Comparison of ENCODE assay signal across 34 cellular contexts in genomic region chr2:21102356-21102755, GRCh38. TPM values are rescaled to one million over a fixed set of nuclear protein-coding genes. Genes with fewer than 3 reads are reported as not detected.
"Had no signal": no experiment of that assay in that cellular context is flagged by ENCODE, and none has a peak within 500 bp of the region (broad histone marks: within the 10 kb centered on the region; RNA-seq: fewer than 3 reads in every experiment).

No MANE protein-coding gene starts in this region.

- H3K4me1 Mint-ChIP-seq: activated CD4-positive, alpha-beta T cell treated with anti-CD3 and anti-CD28 coated beads for 36 hours; activated CD4-positive, alpha-beta T cell treated with anti-CD3 and anti-CD28 coated beads, Interleukin-2, amount 10 ng/mL, durations not matched to agents 7 days and 5 days; activated naive CD4-positive, alpha-beta T cell treated with anti-CD3 and anti-CD28 coated beads, Interleukin-2, amount 10 ng/mL, durations not matched to agents 7 days and 5 days; activated naive CD8-positive, alpha-beta T cell treated with anti-CD3 and anti-CD28 coated beads, Interleukin-2, amount 50 U/mL, for 24 hours; brain had no signal

- H3K4me1 ChIP-seq: SJSA1 had no signal

- H3K4me2 ChIP-seq: SK-N-SH had no signal

- H3K9ac ChIP-seq: SK-N-SH had no signal

- H3K27me3 ChIP-seq: Peyer's patch, SJSA1 had no signal

- DNase-seq: activated CD4-positive, alpha-beta T cell treated with anti-CD3 and anti-CD28 coated beads for 36 hours; activated CD4-positive, alpha-beta T cell treated with anti-CD3 and anti-CD28 coated beads, Interleukin-2, amount 10 ng/mL, durations not matched to agents 7 days and 5 days; activated CD4-positive, alpha-beta T cell treated with anti-CD3 and anti-CD28 coated beads, Interleukin-2, amount 50 U/mL, for 48 hours; activated CD8-positive, alpha-beta T cell treated with anti-CD3 and anti-CD28 coated beads, Interleukin-2, amount 10 ng/mL, durations not matched to agents 7 days and 5 days; activated effector memory CD4-positive, alpha-beta T cell treated with Interleukin-2 at 50 U/mL for 16 hours; activated naive CD4-positive, alpha-beta T cell treated with anti-CD3 and anti-CD28 coated beads, Interleukin-2, amount 10 ng/mL, durations not matched to agents 7 days and 5 days; activated naive CD8-positive, alpha-beta T cell treated with anti-CD3 and anti-CD28 coated beads, Interleukin-2, amount 50 U/mL, for 24 hours; activated T-cell treated with anti-CD3 and anti-CD28 coated beads, Interleukin-2, amount 50 U/mL, for 24 hours; anterior cingulate cortex; caudate nucleus; cerebellar nuclear complex; NCI-H1092; NCI-H1417 treated with DMSO at 0.1 percent for 48 hours; NCI-H1930; NCI-H2081 treated with DMSO at 0.1 percent for 48 hours; NCI-H226; NCI-H446 treated with DMSO at 0.1 percent for 48 hours; NCI-H524; NK-92 treated with Interleukin-12 subunit alpha and Interleukin-12 subunit beta, amount 100 ng/mL, for 24 hours; PC-3; Peyer's patch; RPMI8226; SHP77 treated with DMSO at 0.1 percent for 48 hours; SK-N-SH had no signal

- H3K4me3 ChIP-seq: Peyer's patch, SJSA1 had no signal

- H3K9me3 Mint-ChIP-seq: activated CD4-positive, alpha-beta T cell treated with anti-CD3 and anti-CD28 coated beads, Interleukin-2, amount 10 ng/mL, durations not matched to agents 7 days and 5 days; activated naive CD4-positive, alpha-beta T cell treated with anti-CD3 and anti-CD28 coated beads, Interleukin-2, amount 10 ng/mL, durations not matched to agents 7 days and 5 days; activated naive CD8-positive, alpha-beta T cell treated with anti-CD3 and anti-CD28 coated beads, Interleukin-2, amount 50 U/mL, for 24 hours; activated T-cell treated with anti-CD3 and anti-CD28 coated beads, Interleukin-2, amount 50 U/mL, for 24 hours; activated T-helper 1 cell treated with anti-CD3 and anti-CD28 coated beads, Interleukin-12 subunit alpha, Interleukin-12 subunit beta, Interleukin-2, Interleukin-4 antibody, amounts not matched to agents 30 ng/mL and 10 ng/mL and 1 ng/mL, durations not matched to agents 14 hours and 24 hours and 36 hours; brain; T-helper 1 cell treated with Interleukin-12 subunit alpha and Interleukin-12 subunit beta and Interleukin-4 antibody, amounts not matched to agents 30 μg/mL and 1 μg/mL, for 36 hours; T-helper 2 cell treated with Interferon-gamma antibody and Interleukin-4, amounts not matched to agents 5 μg/mL and 100 μg/mL, for 36 hours; WTC11 had no signal

- H3K27ac Mint-ChIP-seq: activated CD4-positive, alpha-beta T cell treated with anti-CD3 and anti-CD28 coated beads for 36 hours; activated CD4-positive, alpha-beta T cell treated with anti-CD3 and anti-CD28 coated beads, Interleukin-2, amount 10 ng/mL, durations not matched to agents 7 days and 5 days; activated CD8-positive, alpha-beta T cell treated with anti-CD3 and anti-CD28 coated beads, Interleukin-2, amount 10 ng/mL, durations not matched to agents 7 days and 5 days; activated naive CD4-positive, alpha-beta T cell treated with anti-CD3 and anti-CD28 coated beads, Interleukin-2, amount 10 ng/mL, durations not matched to agents 7 days and 5 days; activated naive CD8-positive, alpha-beta T cell; activated naive CD8-positive, alpha-beta T cell treated with anti-CD3 and anti-CD28 coated beads, Interleukin-2, amount 50 U/mL, for 24 hours; activated T-cell treated with anti-CD3 and anti-CD28 coated beads, Interleukin-2, amount 50 U/mL, for 24 hours; activated T-helper 1 cell treated with anti-CD3 and anti-CD28 coated beads, Interleukin-12 subunit alpha, Interleukin-12 subunit beta, Interleukin-2, Interleukin-4 antibody, amounts not matched to agents 30 ng/mL and 10 ng/mL and 1 ng/mL, durations not matched to agents 14 hours and 24 hours and 36 hours; brain; T-helper 1 cell treated with Interleukin-12 subunit alpha and Interleukin-12 subunit beta and Interleukin-4 antibody, amounts not matched to agents 30 μg/mL and 1 μg/mL, for 36 hours; T-helper 2 cell treated with Interferon-gamma antibody and Interleukin-4, amounts not matched to agents 5 μg/mL and 100 μg/mL, for 36 hours; WTC11 had no signal

- H3K9me3 ChIP-seq: Peyer's patch, SJSA1, SK-N-SH had no signal

- H3K36me3 ChIP-seq: Peyer's patch, SJSA1 had no signal

- H3K27me3 Mint-ChIP-seq: activated naive CD4-positive, alpha-beta T cell treated with anti-CD3 and anti-CD28 coated beads, Interleukin-2, amount 10 ng/mL, durations not matched to agents 7 days and 5 days; activated naive CD8-positive, alpha-beta T cell; activated T-cell treated with anti-CD3 and anti-CD28 coated beads, Interleukin-2, amount 50 U/mL, for 24 hours had no signal

- H3K9me2 ChIP-seq: SK-N-SH had no signal

- ATAC-seq: activated CD4-positive, alpha-beta T cell treated with anti-CD3 and anti-CD28 coated beads for 36 hours; activated CD4-positive, CD25-positive, alpha-beta regulatory T cell treated with anti-CD3 and anti-CD28 coated beads, Interleukin-2, amount 50 U/mL, for 24 hours; activated CD8-positive, alpha-beta T cell treated with anti-CD3 and anti-CD28 coated beads, Interleukin-2, amount 10 ng/mL, durations not matched to agents 7 days and 5 days; activated naive CD8-positive, alpha-beta T cell treated with anti-CD3 and anti-CD28 coated beads, Interleukin-2, amount 50 U/mL, for 24 hours; PC-3; WTC11 had no signal

- H3K36me3 Mint-ChIP-seq: activated naive CD4-positive, alpha-beta T cell treated with anti-CD3 and anti-CD28 coated beads, Interleukin-2, amount 10 ng/mL, durations not matched to agents 7 days and 5 days; activated naive CD8-positive, alpha-beta T cell; brain; WTC11 had no signal

- H3K27ac ChIP-seq: Peyer's patch, SJSA1 had no signal

- H3K4me3 Mint-ChIP-seq: activated CD4-positive, alpha-beta T cell treated with anti-CD3 and anti-CD28 coated beads for 36 hours; activated CD4-positive, alpha-beta T cell treated with anti-CD3 and anti-CD28 coated beads, Interleukin-2, amount 10 ng/mL, durations not matched to agents 7 days and 5 days; activated CD8-positive, alpha-beta T cell treated with anti-CD3 and anti-CD28 coated beads, Interleukin-2, amount 10 ng/mL, durations not matched to agents 7 days and 5 days; activated naive CD4-positive, alpha-beta T cell treated with anti-CD3 and anti-CD28 coated beads, Interleukin-2, amount 10 ng/mL, durations not matched to agents 7 days and 5 days; activated naive CD8-positive, alpha-beta T cell; activated naive CD8-positive, alpha-beta T cell treated with anti-CD3 and anti-CD28 coated beads, Interleukin-2, amount 50 U/mL, for 24 hours; activated T-cell treated with anti-CD3 and anti-CD28 coated beads, Interleukin-2, amount 50 U/mL, for 24 hours; activated T-helper 1 cell treated with anti-CD3 and anti-CD28 coated beads, Interleukin-12 subunit alpha, Interleukin-12 subunit beta, Interleukin-2, Interleukin-4 antibody, amounts not matched to agents 30 ng/mL and 10 ng/mL and 1 ng/mL, durations not matched to agents 14 hours and 24 hours and 36 hours; brain; T-helper 1 cell treated with Interleukin-12 subunit alpha and Interleukin-12 subunit beta and Interleukin-4 antibody, amounts not matched to agents 30 μg/mL and 1 μg/mL, for 36 hours; T-helper 2 cell treated with Interferon-gamma antibody and Interleukin-4, amounts not matched to agents 5 μg/mL and 100 μg/mL, for 36 hours; WTC11 had no signal

RNA-seq across cellular contexts. Expression of gene TDRD15, which starts 21.4 kb away (rescaled TPM):
- total RNA-seq: activated CD4-positive, alpha-beta T cell treated with anti-CD3 and anti-CD28 coated beads for 36 hours; activated CD4-positive, alpha-beta T cell treated with anti-CD3 and anti-CD28 coated beads, Interleukin-2, amount 10 ng/mL, durations not matched to agents 7 days and 5 days; activated CD8-positive, alpha-beta T cell treated with anti-CD3 and anti-CD28 coated beads, Interleukin-2, amount 10 ng/mL, durations not matched to agents 7 days and 5 days; activated T-helper 1 cell treated with anti-CD3 and anti-CD28 coated beads, Interleukin-12 subunit alpha, Interleukin-12 subunit beta, Interleukin-2, Interleukin-4 antibody, amounts not matched to agents 30 ng/mL and 10 ng/mL and 1 ng/mL, durations not matched to agents 14 hours and 24 hours and 36 hours; bronchial epithelial cell; MCF 10A; PC-3; SJSA1; WTC11 had no signal
- polyA plus RNA-seq: SK-N-SH had no signal

RNA-seq across cellular contexts. Expression of gene APOB, which starts 58.5 kb away (rescaled TPM):
- total RNA-seq: activated CD4-positive, alpha-beta T cell treated with anti-CD3 and anti-CD28 coated beads for 36 hours; activated CD4-positive, alpha-beta T cell treated with anti-CD3 and anti-CD28 coated beads, Interleukin-2, amount 10 ng/mL, durations not matched to agents 7 days and 5 days; activated CD8-positive, alpha-beta T cell treated with anti-CD3 and anti-CD28 coated beads, Interleukin-2, amount 10 ng/mL, durations not matched to agents 7 days and 5 days; activated T-helper 1 cell treated with anti-CD3 and anti-CD28 coated beads, Interleukin-12 subunit alpha, Interleukin-12 subunit beta, Interleukin-2, Interleukin-4 antibody, amounts not matched to agents 30 ng/mL and 10 ng/mL and 1 ng/mL, durations not matched to agents 14 hours and 24 hours and 36 hours; MCF 10A; PC-3; SJSA1 had no signal
- polyA plus RNA-seq: SK-N-SH had no signal
